Comparison of ENCODE assay signal across 8 cellular contexts in the genomic region with DNA sequence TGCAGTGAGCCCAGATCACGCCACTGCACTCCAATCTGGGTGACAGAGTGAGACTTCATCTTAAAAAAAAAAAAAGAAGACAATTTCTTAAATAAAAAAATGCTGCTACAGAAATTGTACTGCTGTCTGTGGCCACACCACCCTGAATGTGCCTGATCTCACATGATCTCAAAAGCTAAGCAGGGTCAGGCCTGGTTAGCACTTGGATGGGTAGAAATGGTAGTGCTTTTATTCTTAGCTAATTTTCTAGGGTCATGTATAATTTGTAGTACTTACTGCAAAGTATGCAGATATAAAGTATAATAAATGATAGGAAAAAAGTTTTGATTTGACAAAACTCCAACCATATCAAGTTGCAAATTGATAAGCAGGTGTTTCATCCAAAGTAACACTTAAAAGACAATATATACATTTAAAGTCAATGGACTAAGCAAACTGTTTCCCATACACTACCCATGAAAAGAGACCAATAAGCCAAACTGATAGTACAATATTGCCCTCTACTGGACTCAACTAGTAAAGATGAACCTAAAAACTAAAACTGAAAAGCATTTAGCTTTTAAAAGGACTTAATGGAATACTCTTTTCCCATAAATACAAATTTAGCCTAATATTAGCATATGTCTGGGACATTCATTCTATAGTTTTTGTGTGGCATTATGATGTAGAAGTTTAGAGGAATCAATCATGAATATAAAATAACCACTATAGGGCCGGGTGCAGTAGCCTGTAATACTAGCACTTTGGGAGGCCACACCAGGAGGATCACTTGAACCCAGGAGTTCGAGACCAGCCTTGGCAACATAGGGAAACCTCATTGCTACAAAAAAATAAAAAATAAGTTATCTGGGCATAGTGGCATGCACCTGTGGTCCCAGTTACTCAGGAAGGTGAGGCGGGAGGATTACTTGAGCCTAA. TPM values are rescaled to one million over a fixed set of nuclear protein-coding genes. Genes with fewer than 3 reads are reported as not detected.
A peak's percentile ranks its signal among the peaks of the same experiment; 100 is the strongest.
DNase-seq lines count a peak whose midpoint lies in the region; ATAC-seq, FAIRE-seq and TF ChIP-seq lines count a peak whose summit lies in the region.

No MANE protein-coding gene starts in this region.

- no peaks in the 10 kb centered on the region for H4K20me1 ChIP-seq in GM12878 (ENCODE audit: control insufficient read depth, insufficient read depth)

- CTCF ChIA-PET in GM12878 (lab: Yijun Ruan, JAX): interaction anchor here (0.6 to 13.5 kb wide), 65 partner anchors 8 to 622 kb away, joined by 3 to 178 read pairs (median 5); a partner anchor contains a TSS

- no peak for TF ChIP-seq EP300 in GM12878 (IDR thresholded peaks at IDR 0.05; ENCODE audit: borderline replicate concordance in 1 of 2, control insufficient read depth in 1 of 2, low read depth in 2 of 2, low read length in 2 of 2)

- H3K27ac ChIP-seq in GM12878 (ENCODE audit: control insufficient read depth, insufficient read depth) (no peak overlapping the region), uterus (no peak overlapping the region)

- no peaks in the 10 kb centered on the region for H3K9me3 ChIP-seq in GM12878 (replicated peaks; ENCODE audit: control insufficient read depth, insufficient read depth, low read length)
- H3K9me3 ChIP-seq in uterus: no peaks in the 10 kb centered on the region

- no peak for TF ChIP-seq POLR2A in GM12878 (IDR thresholded peaks at IDR 0.05; ENCODE audit: low read depth, low read length)
- TF ChIP-seq POLR2A in uterus (IDR thresholded peaks at IDR 0.05): no peak

- no peak overlapping the region for H2AFZ ChIP-seq in GM12878 (ENCODE audit: control insufficient read depth, low read depth, low read length)

- H3K4me3 ChIP-seq in GM12878 (no peak overlapping the region), uterus (no peak overlapping the region)

- no TSS peak for BruUV-seq in GM12878 (replicated peaks; lab: Mats Ljungman, UMichigan)

- H3K4me2 ChIP-seq in GM12878 (ENCODE audit: control insufficient read depth, insufficient read depth): no peak overlapping the region

- no peak overlapping the region for H3K9ac ChIP-seq in GM12878 (ENCODE audit: control insufficient read depth, insufficient read depth, low read length)

- H3K79me2 ChIP-seq in GM12878 (ENCODE audit: control insufficient read depth, insufficient read depth, low read length): no peaks in the 10 kb centered on the region

- peak; percentile 56 for DNase-seq in EH (ENCODE audit: low read depth)
- peak; percentile 6 to 63 for DNase-seq in NCI-H524 (lab: John Stamatoyannopoulos, UW)
- DNase-seq in GM12878 (ENCODE audit: low read depth, low spot score): no peak
- no peak for DNase-seq in left lobe of liver (ENCODE audit: low spot score)
- DNase-seq in uterus: no peak
- no peak for DNase-seq in nucleus accumbens (lab: John Stamatoyannopoulos, UW)
- no peak for DNase-seq in stimulated activated CD4-positive, alpha-beta T cell treated with anti-CD3 and anti-CD28 coated beads, Interleukin-2, amount 100 ng/mL, for 48 hours

- TF ChIP-seq CTCF in GM12878 (IDR thresholded peaks at IDR 0.05 in 2 of 3, conservative IDR thresholded peaks at IDR 0.05 in 1 of 3; ENCODE audit: control insufficient read depth in 2 of 3, extremely low read depth in 1 of 3, insufficient read depth in 1 of 3, low read depth in 3 of 3, low read length in 3 of 3) (peak; percentile 48 to 66 (median 59); a peak in 5 of 6 replicates), uterus (IDR thresholded peaks at IDR 0.05) (peak; percentile 49 to 61 (median 56))

- H3K36me3 ChIP-seq in GM12878 (ENCODE audit: control insufficient read depth in 2 of 2, insufficient read depth in 2 of 2, low read length in 1 of 2) (no peaks in the 10 kb centered on the region), uterus (no peaks in the 10 kb centered on the region)

- peak; percentile 54 for FAIRE-seq in GM12878 (lab: Jason Lieb, UNC)

- WGBS in GM12878 (ENCODE audit: insufficient coverage, insufficient replicate concordance, low lambda C conversion rate, missing lambda C conversion rate): 55% methylated on average over 4 of the region's 4 CpGs

- in situ Hi-C loops in GM12878 (cut with MboI): loop anchor here (5.0 kb wide), 2 partner anchors 207 to 292 kb away; no protein-coding TSS in a partner anchor

- POLR2A ChIA-PET in GM12878 (lab: Charles Lee): interaction anchor here (1.7 kb wide), 1 partner anchor 293 kb away, joined by 3 read pairs; no protein-coding TSS in a partner anchor

- SMC1A ChIA-PET in GM12878 (lab: Charles Lee; ENCODE audit: uncharacterized antibody, unreplicated experiment): interaction anchor here (0.7 to 7.4 kb wide), 52 partner anchors 9 to 659 kb away, joined by 3 to 96 read pairs (median 6); a partner anchor contains a TSS

- intact Hi-C loops in GM12878 (cut with micrococcal nuclease; ENCODE audit: unreplicated experiment) (loop anchor here (1.0 to 2.0 kb wide), 3 partner anchors 194 to 292 kb away; no protein-coding TSS in a partner anchor), uterus (cut with DNase I; ENCODE audit: low total_unique reads) (loop anchor here (5.0 kb wide), 1 partner anchor 292 kb away; no protein-coding TSS in a partner anchor)

- H3K4me1 ChIP-seq in GM12878 (ENCODE audit: control insufficient read depth, insufficient read depth, low read length) (no peaks in the 10 kb centered on the region; the same call in 1 of the 2 replicates), uterus (no peaks in the 10 kb centered on the region)

- peak; percentile 89 for TF ChIP-seq RAD21 in GM12878 (IDR thresholded peaks at IDR 0.05; ENCODE audit: insufficient read depth, low read depth, low read length)

- no peaks in the 10 kb centered on the region for H3K27me3 ChIP-seq in GM12878 (replicated peaks in 1 of 2; ENCODE audit: control insufficient read depth in 2 of 2, insufficient read depth in 2 of 2, low read length in 1 of 2)
- no peaks in the 10 kb centered on the region for H3K27me3 ChIP-seq in uterus

- peak; percentile 74 for ATAC-seq in HG03103 (IDR thresholded peaks at IDR 0.05; ENCODE audit: low read depth, unreplicated experiment)
- ATAC-seq in GM12878: peak; percentile 92
- peak; percentile 82 for ATAC-seq in left lobe of liver

- RAD21 ChIA-PET in GM12878 (lab: Charles Lee; ENCODE audit: unreplicated experiment): interaction anchor here (0.6 to 5.6 kb wide), 43 partner anchors 10 to 420 kb away, joined by 3 to 83 read pairs (median 4); a partner anchor contains a TSS

TF ChIP-seq in GM12878, 131 proteins besides CTCF, POLR2A, EP300 and RAD21 (continues in another document):
- TF ChIP-seq CBX3 (IDR thresholded peaks at IDR 0.05; ENCODE audit: borderline replicate concordance, low read depth): no peak
- TF ChIP-seq SREBF2 (IDR thresholded peaks at IDR 0.05; ENCODE audit: low read length): no peak
- no peak for TF ChIP-seq SRF (IDR thresholded peaks at IDR 0.05; ENCODE audit: low read depth in 2 of 2, low read length in 2 of 2)
- TF ChIP-seq KLF5 (IDR thresholded peaks at IDR 0.05; ENCODE audit: partially characterized antibody): no peak
- TF ChIP-seq TCF7 (IDR thresholded peaks at IDR 0.05; ENCODE audit: borderline replicate concordance): 0 out of 2 replicates have a peak, but pooled peaks have one; percentile 13

RNA-seq across cellular contexts. Expression of a gene that starts 18.6 kb away (rescaled TPM):
- 63.6 and 67.6 TPM in 2 replicates for total RNA-seq in GM12878 (2013; cell fraction: nucleolus; rRNA removed)
- 20.7 and 26.0 TPM in 2 replicates for total RNA-seq in GM12878 (2014; rRNA removed)
- 18.2 and 18.6 TPM in 2 replicates for total RNA-seq in GM12878 (2014; rRNA removed; fragmentation: Illumina TruSeq; extraction: Trizol)
- 17.1 and 18.7 TPM in 2 replicates for total RNA-seq in GM12878 (2021)
- polyA plus RNA-seq in GM12878 (2011; ENCODE audit: low read depth): 5.3 TPM
- polyA plus RNA-seq in GM12878 (2011; rRNA removed): 27.6 and 30.9 TPM in 2 replicates
- 16.0 and 16.1 TPM in 2 replicates for polyA plus RNA-seq in GM12878 (2011; cell fraction: cytosol; rRNA removed)
- polyA plus RNA-seq in GM12878 (2011; cell fraction: nucleus; rRNA removed): 9.2 and 11.1 TPM in 2 replicates
- polyA plus RNA-seq in GM12878 (2012): 6.2 and 9.0 TPM in 2 replicates
- 11.5 and 11.9 TPM in 2 replicates for polyA plus RNA-seq in GM12878 (2014; fragmentation: Illumina TruSeq; extraction: Trizol)
- 1 to 10 TPM; 2.6 to 4.9 TPM for polyA plus RNA-seq in GM12878 (2014; fragmentation: Nextera tagmentation; extraction: Ambion mirVana)
- 14.9 and 15.2 TPM in 2 replicates for polyA plus RNA-seq in GM12878 (2014; rRNA removed)
- polyA plus RNA-seq in GM12878 (2016; fragmentation: Nextera tagmentation; extraction: Ambion mirVana): 10 to 100 TPM; 22.0 to 22.6 TPM
- 19.7 and 26.8 TPM in 2 replicates for polyA minus RNA-seq in GM12878 (2011; rRNA and poly(A)+ RNA removed)
- 6.1 and 6.4 TPM in 2 replicates for polyA minus RNA-seq in GM12878 (2011; cell fraction: cytosol; rRNA and poly(A)+ RNA removed)
- 16.9 and 24.7 TPM in 2 replicates for polyA minus RNA-seq in GM12878 (2011; cell fraction: nucleus; rRNA and poly(A)+ RNA removed)
- total RNA-seq in left lobe of liver: 22.3 TPM
- total RNA-seq in uterus: 10 to 100 TPM; 21.6 to 72.2 (median 48.6) TPM

RNA-seq across cellular contexts. Expression of a gene that starts 19.2 kb away (rescaled TPM):
- total RNA-seq in GM12878 (2013; cell fraction: nucleolus; rRNA removed): 49.8 and 53.0 TPM in 2 replicates
- 13.4 and 14.8 TPM in 2 replicates for total RNA-seq in GM12878 (2014; rRNA removed)
- total RNA-seq in GM12878 (2014; rRNA removed; fragmentation: Illumina TruSeq; extraction: Trizol): 17.0 TPM in 2 replicates
- 11.9 and 12.6 TPM in 2 replicates for total RNA-seq in GM12878 (2021)
- 4.9 TPM for polyA plus RNA-seq in GM12878 (2011; ENCODE audit: low read depth)
- 13.9 and 18.0 TPM in 2 replicates for polyA plus RNA-seq in GM12878 (2011; rRNA removed)
- 5.5 and 6.2 TPM in 2 replicates for polyA plus RNA-seq in GM12878 (2011; cell fraction: cytosol; rRNA removed)
- 14.1 and 14.9 TPM in 2 replicates for polyA plus RNA-seq in GM12878 (2011; cell fraction: nucleus; rRNA removed)
- 7.6 and 8.2 TPM in 2 replicates for polyA plus RNA-seq in GM12878 (2012)
- polyA plus RNA-seq in GM12878 (2014; fragmentation: Illumina TruSeq; extraction: Trizol): 13.3 and 19.9 TPM in 2 replicates
- polyA plus RNA-seq in GM12878 (2014; fragmentation: Nextera tagmentation; extraction: Ambion mirVana): 1 to 10 TPM; 9.1 to 9.8 TPM
- polyA plus RNA-seq in GM12878 (2014; rRNA removed): 8.4 and 12.8 TPM in 2 replicates
- polyA plus RNA-seq in GM12878 (2016; fragmentation: Nextera tagmentation; extraction: Ambion mirVana): 10 to 100 TPM; 12.2 to 14.9 TPM
- 9.0 and 9.3 TPM in 2 replicates for polyA minus RNA-seq in GM12878 (2011; rRNA and poly(A)+ RNA removed)
- 2.5 and 4.8 TPM in 2 replicates for polyA minus RNA-seq in GM12878 (2011; cell fraction: cytosol; rRNA and poly(A)+ RNA removed)
- 9.8 and 14.4 TPM in 2 replicates for polyA minus RNA-seq in GM12878 (2011; cell fraction: nucleus; rRNA and poly(A)+ RNA removed)
- total RNA-seq in left lobe of liver: 9.8 TPM
- total RNA-seq in uterus: 10 to 100 TPM in 1 of 4 donors, 1 to 10 TPM in 3; 1.8 to 16.5 (median 8.6) TPM

Comparison
In these comparisons a context has a peak if more than half of its experiments do, and no peak if none do; other contexts are left out.
1. DNase-seq: peak in EH (single experiment) and NCI-H524 (2 of 2); none in GM12878 (single experiment), left lobe of liver (single experiment), uterus (0 of 2), nucleus accumbens (0 of 56) and stimulated activated CD4-positive, alpha-beta T cell treated with anti-CD3 and anti-CD28 coated beads, Interleukin-2, amount 100 ng/mL, for 48 hours (0 of 2).
2. Peak in every context shown above with its lines, with median percentiles within 50 percentile points of each other: ATAC-seq.